ENCODE assay signal across 8 cellular contexts in the genomic region with DNA sequence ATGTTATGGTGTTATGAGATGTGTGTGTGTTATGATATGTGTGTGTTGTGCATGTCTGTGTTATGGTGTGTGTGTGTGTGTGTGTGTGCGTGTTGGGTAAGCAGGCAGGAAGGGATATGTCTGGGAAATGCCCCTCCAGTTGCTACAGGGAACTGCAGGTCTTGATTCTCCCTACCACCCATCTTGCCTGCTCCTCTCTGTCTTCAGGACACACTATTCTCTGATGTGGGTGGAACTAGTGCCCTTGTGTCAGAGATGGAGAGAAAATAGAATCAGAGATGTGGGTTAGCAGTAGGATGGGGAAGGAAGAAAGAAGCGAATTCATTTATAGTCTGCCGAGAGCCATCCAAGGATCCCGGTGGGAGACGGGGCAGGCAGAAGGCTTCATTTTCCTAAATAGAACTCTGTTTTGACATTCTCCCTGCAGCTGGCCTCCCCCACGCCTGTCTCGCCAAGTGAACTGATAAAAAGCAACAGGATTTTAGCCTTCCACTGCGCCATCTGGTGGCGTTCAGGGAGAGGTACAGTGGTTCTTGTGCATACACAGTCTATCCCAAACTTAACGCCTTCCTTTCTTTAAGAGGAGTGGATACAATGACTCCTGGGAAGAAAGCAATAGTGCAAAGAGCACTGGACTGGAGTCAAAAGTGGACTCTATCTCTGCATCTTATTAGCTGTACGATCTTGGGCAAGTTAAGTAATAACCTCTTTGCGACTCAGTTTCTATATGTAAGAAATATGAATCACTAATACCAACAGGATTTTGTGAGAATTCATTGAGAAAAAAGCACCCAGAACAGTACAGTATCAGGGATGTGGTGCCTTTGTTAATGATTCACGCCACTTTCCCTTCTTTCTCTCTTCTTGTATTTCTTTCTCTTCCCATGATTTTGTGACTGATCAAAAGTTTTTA. TPM values are rescaled to one million over a fixed set of nuclear protein-coding genes. Genes with fewer than 3 reads are reported as not detected.
A peak's percentile ranks its signal among the peaks of the same experiment; 100 is the strongest.
DNase-seq lines count a peak whose midpoint lies in the region; ATAC-seq and TF ChIP-seq lines count a peak whose summit lies in the region.

No MANE protein-coding gene starts in this region.

- H3K36me3 ChIP-seq in colonic mucosa (no peaks in the 10 kb centered on the region), lower lobe of right lung (no peaks in the 10 kb centered on the region)

- no peaks in the 10 kb centered on the region for H3K9me3 ChIP-seq in colonic mucosa
- H3K9me3 ChIP-seq in lower lobe of right lung = no peaks in the 10 kb centered on the region

- H3K27me3 ChIP-seq in colonic mucosa (no peaks in the 10 kb centered on the region), lower lobe of right lung (ENCODE audit: low read depth) (no peaks in the 10 kb centered on the region)

- H3K4me3 ChIP-seq in colonic mucosa (no peak overlapping the region), lower lobe of right lung (no peak overlapping the region)

- intact Hi-C loops in colonic mucosa (cut with DNase I) (loop anchor here (1.0 to 10.0 kb wide), 3 partner anchors 48 to 673 kb away; no protein-coding TSS in a partner anchor), lower lobe of right lung (cut with DNase I) (no loop called here)

- H3K4me1 ChIP-seq in colonic mucosa (no peaks in the 10 kb centered on the region), lower lobe of right lung (peaks cover 7% of the 10 kb centered on the region)

- ATAC-seq in GM19023 (IDR thresholded peaks at IDR 0.05; ENCODE audit: unreplicated experiment) (peak; percentile 84), HG03378 (IDR thresholded peaks at IDR 0.05; ENCODE audit: unreplicated experiment) (peak; percentile 71), lower lobe of right lung (peak; percentile 88 to 90)

- TF ChIP-seq CTCF in colonic mucosa (IDR thresholded peaks at IDR 0.05) (peak; percentile 91), lower lobe of right lung (IDR thresholded peaks at IDR 0.05) (peak; percentile 91)

- DNase-seq in AML-193 (lab: John Stamatoyannopoulos, UW) (peak; percentile 68 to 72), NCI-H526 treated with DMSO at 0.1 percent for 48 hours (lab: John Stamatoyannopoulos, UW) (peak; percentile 58), colonic mucosa (peak; percentile 73), lower lobe of right lung (peak; percentile 80)
- DNase-seq in activated CD4-positive, alpha-beta T cell treated with anti-CD3 and anti-CD28 coated beads for 48 hours = peak; percentile 77
- DNase-seq in stimulated activated CD4-positive, alpha-beta T cell treated with anti-CD3 and anti-CD28 coated beads, TNF-alpha, amount 100 ng/mL, for 48 hours (ENCODE audit: low read depth in 3 of 3) = peak in 2 of 3 donors; percentile 34 to 50

- H3K27ac ChIP-seq in colonic mucosa (no peak overlapping the region), lower lobe of right lung (no peak overlapping the region)

- H3K9ac ChIP-seq in colonic mucosa (ENCODE audit: low read depth in 2 of 2, low read length in 2 of 2) = no peak overlapping the region

RNA-seq across cellular contexts. Expression of gene MGST2, which starts 14.1 kb away (rescaled TPM):
- total RNA-seq in colonic mucosa = 100 to 1,000 TPM; 105 to 157 TPM
- 79.3 TPM for total RNA-seq in lower lobe of right lung
